In the genomic region with DNA sequence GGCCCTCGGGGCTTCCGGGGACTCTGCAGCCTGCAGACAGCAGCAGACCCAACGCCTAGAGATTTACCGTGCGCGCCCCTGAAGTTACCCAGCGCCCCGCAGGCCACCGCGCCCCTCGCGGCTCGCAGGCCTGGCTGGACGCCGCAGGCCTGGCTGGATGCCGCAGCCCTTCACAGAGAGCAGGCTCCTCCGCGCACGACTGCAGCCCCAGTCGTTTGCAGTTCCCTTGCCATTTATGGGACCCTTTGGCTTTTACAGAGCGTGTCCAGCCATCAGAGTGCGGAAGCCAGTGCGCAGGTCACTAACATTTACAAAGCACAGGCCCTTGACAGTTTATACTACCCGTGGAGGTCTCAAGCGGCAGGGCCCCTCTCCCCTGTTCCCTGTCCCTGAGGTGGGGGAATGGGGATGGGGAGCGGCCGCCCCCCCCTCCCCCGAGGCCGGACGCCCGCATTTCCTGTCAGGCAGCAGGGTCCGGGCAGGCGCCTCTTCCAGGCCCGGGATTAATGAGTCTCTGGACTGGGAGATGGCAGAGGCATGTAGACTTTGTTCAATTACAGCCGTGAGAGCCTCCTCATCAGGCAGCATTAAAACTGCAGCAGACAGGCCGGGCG, we compare ENCODE assay signal across 9 cellular contexts. TPM values are rescaled to one million over a fixed set of nuclear protein-coding genes. Genes with fewer than 3 reads are reported as not detected.
A peak's percentile ranks its signal among the peaks of the same experiment; 100 is the strongest.
DNase-seq lines count a peak whose midpoint lies in the region; ATAC-seq, FAIRE-seq and TF ChIP-seq lines count a peak whose summit lies in the region.
"Not testable (repeated sequence)": the region's sequence is repeated elsewhere in the genome, so short reads cannot be mapped to it uniquely, and the experiment has no call there.
"Had no signal": no experiment of that assay in that cellular context is flagged by ENCODE, and none has a peak within 500 bp of the region (broad histone marks: within the 10 kb centered on the region; RNA-seq: fewer than 3 reads in every experiment).

No MANE protein-coding gene starts in this region.

- not testable (repeated sequence) for H3K27ac Mint-ChIP-seq in activated CD4-positive, alpha-beta T cell treated with anti-CD3 and anti-CD28 coated beads for 36 hours; chondrocyte (ENCODE audit: unreplicated experiment)

- not testable (repeated sequence) for H3K9me3 ChIP-seq in A549; HUES64 (ENCODE audit: insufficient read depth, low read depth, low read length); cardiac muscle cell (ENCODE audit: low read depth)

- peak overlapping the region; percentile 49 for H3K4me2 ChIP-seq in A549

- POLR2A ChIA-PET in A549 (lab: Yijun Ruan, JAX) = interaction anchor here (0.7 kb wide), 1 partner anchor 80 kb away, joined by 4 read pairs; no protein-coding TSS in a partner anchor
- POLR2A ChIA-PET in activated CD4-positive, alpha-beta T cell treated with anti-CD3 and anti-CD28 coated beads for 36 hours (lab: Charles Lee) = not testable (repeated sequence)

- 65% methylated on average over 20 of the region's 37 CpGs for WGBS in A549 (ENCODE audit: missing lambda C conversion rate)
- 2% methylated on average over 27 of the region's 37 CpGs for WGBS in HUES64

- CTCF ChIA-PET in A549 (lab: Yijun Ruan, JAX) = interaction anchor here (1.1 kb wide), 1 partner anchor 37 kb away, joined by 4 read pairs; no protein-coding TSS in a partner anchor
- CTCF ChIA-PET in activated CD4-positive, alpha-beta T cell treated with anti-CD3 and anti-CD28 coated beads for 36 hours (lab: Charles Lee) = not testable (repeated sequence)

- not testable (repeated sequence) for H3K36me3 ChIP-seq in HUES64 (ENCODE audit: insufficient read depth, low read length); cardiac muscle cell; rectal smooth muscle tissue (ENCODE audit: control insufficient read depth, insufficient read depth, low read length)

- not testable (repeated sequence) for FAIRE-seq in A549 (lab: Jason Lieb, UNC)

- not testable (repeated sequence) for H3K36me3 Mint-ChIP-seq in activated CD4-positive, alpha-beta T cell treated with anti-CD3 and anti-CD28 coated beads for 36 hours (ENCODE audit: low read depth); chondrocyte (ENCODE audit: low read depth)

- H3K27me3 ChIP-seq in HUES64 (ENCODE audit: insufficient read depth, low read length) = peaks cover 16% of the 10 kb centered on the region
- H3K27me3 ChIP-seq in cardiac muscle cell; rectal smooth muscle tissue (ENCODE audit: control insufficient read depth, insufficient read depth, low read length): not testable (repeated sequence)

- not testable (repeated sequence) for H3K4me3 Mint-ChIP-seq in activated CD4-positive, alpha-beta T cell treated with anti-CD3 and anti-CD28 coated beads for 36 hours; chondrocyte (ENCODE audit: unreplicated experiment)

- H3K9me3 Mint-ChIP-seq in activated CD4-positive, alpha-beta T cell treated with anti-CD3 and anti-CD28 coated beads for 36 hours (ENCODE audit: low read depth); chondrocyte (ENCODE audit: low read depth): not testable (repeated sequence)

- intact Hi-C loops in activated CD4-positive, alpha-beta T cell treated with anti-CD3 and anti-CD28 coated beads for 36 hours (cut with DNase I, micrococcal nuclease) = not testable (repeated sequence)

- not testable (repeated sequence) for TF ChIP-seq POLR2A in A549 (IDR thresholded peaks at IDR 0.05; ENCODE audit: low read length)

- DNase-seq in A549 (ENCODE audit: low read depth in 1 of 2, low spot score in 1 of 2); activated CD4-positive, alpha-beta T cell treated with anti-CD3 and anti-CD28 coated beads for 36 hours: not testable (repeated sequence)
- DNase-seq in chondrocyte (ENCODE audit: low spot score) = peak; percentile 55
- peak; percentile 38 to 58 for DNase-seq in cardiac muscle cell (ENCODE audit: low read depth in 1 of 2, low spot score in 1 of 2)
- peak; percentile 81 for DNase-seq in mesenteric fat pad (ENCODE audit: low spot score)

- TF ChIP-seq EP300 in A549 (IDR thresholded peaks at IDR 0.05) = not testable (repeated sequence)

- H3K4me1 ChIP-seq in A549 = peaks cover 23% of the 10 kb centered on the region
- H3K4me1 ChIP-seq in HUES64 (ENCODE audit: insufficient read depth, low read length); cardiac muscle cell (ENCODE audit: low read depth); rectal smooth muscle tissue (ENCODE audit: control insufficient read depth, insufficient read depth, low read length): not testable (repeated sequence)

- not testable (repeated sequence) for H3K4me3 ChIP-seq in A549; cardiac muscle cell; rectal smooth muscle tissue (ENCODE audit: low read length)
- peak overlapping the region; percentile 44 for H3K4me3 ChIP-seq in HUES64 (ENCODE audit: low read length)

- not testable (repeated sequence) for TF ChIP-seq RAD21 in A549 (conservative IDR thresholded peaks at IDR 0.05 in 1 of 2, IDR thresholded peaks at IDR 0.05 in 1 of 2)

- H3K27me3 Mint-ChIP-seq in activated CD4-positive, alpha-beta T cell treated with anti-CD3 and anti-CD28 coated beads for 36 hours; chondrocyte (ENCODE audit: low read depth): not testable (repeated sequence)

- H3K27ac ChIP-seq in A549 (peak overlapping the region; percentile 42 to 77; a peak in 4 of 6 replicates), rectal smooth muscle tissue (ENCODE audit: low read depth, low read length) (peak overlapping the region; percentile 72)
- not testable (repeated sequence) for H3K27ac ChIP-seq in HUES64 (ENCODE audit: low read depth, low read length); cardiac muscle cell

- ATAC-seq in A549 = peak in 1 of 2 experiments; percentile 31; a peak in 2 of 6 replicates
- ATAC-seq in GM19372 (IDR thresholded peaks at IDR 0.05; ENCODE audit: low read depth, unreplicated experiment) = peak; percentile 10
- ATAC-seq in activated CD4-positive, alpha-beta T cell treated with anti-CD3 and anti-CD28 coated beads for 36 hours = peak; percentile 31

- not testable (repeated sequence) for H3K9ac ChIP-seq in HUES64 (ENCODE audit: low read depth, low read length); rectal smooth muscle tissue (ENCODE audit: low read length)

- not testable (repeated sequence) for H3K4me1 Mint-ChIP-seq in activated CD4-positive, alpha-beta T cell treated with anti-CD3 and anti-CD28 coated beads for 36 hours; chondrocyte (ENCODE audit: low read depth)

- TF ChIP-seq CTCF in A549 (IDR thresholded peaks at IDR 0.05) = 0 out of 3 replicates have a peak, but pooled peaks have one; percentile 1
- TF ChIP-seq CTCF in chondrocyte (IDR thresholded peaks at IDR 0.05) = peak; percentile 53
- not testable (repeated sequence) for TF ChIP-seq CTCF in cardiac muscle cell (IDR thresholded peaks at IDR 0.05; ENCODE audit: low read depth, low read length)

TF ChIP-seq in A549, 52 proteins besides CTCF, POLR2A, EP300 and RAD21:
- TF ChIP-seq, protein P1, sequence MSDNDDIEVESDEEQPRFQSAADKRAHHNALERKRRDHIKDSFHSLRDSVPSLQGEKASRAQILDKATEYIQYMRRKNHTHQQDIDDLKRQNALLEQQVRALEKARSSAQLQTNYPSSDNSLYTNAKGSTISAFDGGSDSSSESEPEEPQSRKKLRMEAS (IDR thresholded peaks at IDR 0.05) = 0 out of 2 replicates have a peak, but pooled peaks have one; percentile 30

RNA-seq across cellular contexts. Expression of a gene that starts 32.5 kb away (rescaled TPM):
- polyA plus RNA-seq in A549 (2011; rRNA removed) = 13.9 and 25.0 TPM in 2 replicates
- polyA plus RNA-seq in A549 (2012; cell fraction: cytosol; rRNA removed) = 53.0 and 68.6 TPM in 2 replicates
- 114 and 126 TPM in 2 replicates for polyA plus RNA-seq in A549 (2012; cell fraction: nucleus; rRNA removed)
- 36.9 to 42.8 TPM (median 37.1 TPM) in 3 replicates for polyA plus RNA-seq in A549 (2017; fragmentation: RNase III; extraction: RNeasy Plus Mini Kit Qiagen cat#74134 plus additional on column Dnase treatment)
- polyA minus RNA-seq in A549 (2011; rRNA and poly(A)+ RNA removed) = 28.0 and 35.0 TPM in 2 replicates
- 22.3 TPM for polyA plus RNA-seq in HUES64 (2013, experiment 1 of 2)
- 24.4 TPM for polyA plus RNA-seq in HUES64 (2013, experiment 2 of 2)
- 100 to 1,000 TPM; 122 to 123 TPM for total RNA-seq in activated CD4-positive, alpha-beta T cell treated with anti-CD3 and anti-CD28 coated beads for 36 hours
- 31.3 to 38.3 TPM (median 35.9 TPM) in 3 replicates for total RNA-seq in chondrocyte
- total RNA-seq in cardiac muscle cell = 14.2 and 18.4 TPM in 2 replicates
- 42.5 and 52.1 TPM in 2 replicates for polyA plus RNA-seq in cardiac muscle cell
- total RNA-seq in mesenteric fat pad = 103 TPM

RNA-seq across cellular contexts. Expression of a gene that starts 59.2 kb away (rescaled TPM):
- polyA plus RNA-seq in A549 (2011; rRNA removed) (0.34 and 0.38 TPM in 2 replicates), A549 (2017; fragmentation: RNase III; extraction: RNeasy Plus Mini Kit Qiagen cat#74134 plus additional on column Dnase treatment) (0.44 to 0.54 TPM (median 0.46 TPM) in 3 replicates), cardiac muscle cell (5.9 and 11.6 TPM in 2 replicates)
- polyA plus RNA-seq in A549 (2012; cell fraction: cytosol; rRNA removed) = 0.82 and 1.0 TPM in 2 replicates
- polyA plus RNA-seq in A549 (2012; cell fraction: nucleus; rRNA removed) = 1.5 and 1.7 TPM in 2 replicates
- polyA minus RNA-seq in A549 (2011; rRNA and poly(A)+ RNA removed) = 0.37 and 0.44 TPM in 2 replicates
- polyA plus RNA-seq in HUES64 (2013, experiment 1 of 2) = 0.65 TPM
- polyA plus RNA-seq in HUES64 (2013, experiment 2 of 2) = 0.76 TPM
- total RNA-seq in activated CD4-positive, alpha-beta T cell treated with anti-CD3 and anti-CD28 coated beads for 36 hours = not detected
- total RNA-seq in chondrocyte (2.2 to 2.8 TPM (median 2.5 TPM) in 3 replicates), cardiac muscle cell (13.4 and 14.0 TPM in 2 replicates), mesenteric fat pad (2.5 TPM)
- total RNA-seq: lung microvascular endothelial cell had no signal
